8 cellular contexts compared by ENCODE assay signal in genomic region chr20:32743237-32744112, GRCh38. TPM values are rescaled to one million over a fixed set of nuclear protein-coding genes. Genes with fewer than 3 reads are reported as not detected.
DNase-seq lines count a peak whose midpoint lies in the region; ATAC-seq, FAIRE-seq and TF ChIP-seq lines count a peak whose summit lies in the region.

TSS of gene COMMD7 (minus strand) at chr20:32743467. CDS start at chr20:32743391, 76 bp downstream.

- peak within 1 kb of the TSS; percentile 87 for H4K8ac ChIP-seq in H1 (ENCODE audit: extremely low read depth, insufficient read depth, low read length)

- H3K23ac ChIP-seq in H1 (ENCODE audit: insufficient read length) = no peak within 1 kb of the TSS

- H3K9ac ChIP-seq in H1 (replicated peaks in 1 of 4; ENCODE audit: extremely low read depth in 1 of 4, low read depth in 3 of 4, low read length in 3 of 4) = peak within 1 kb of the TSS; percentile 34 to 80 (median 48)

- H3K23me2 ChIP-seq in H1 (ENCODE audit: low read depth, low read length) = peaks cover 9% of the 10 kb centered on the region; the same call in 1 of the 2 replicates

- H2BK120ac ChIP-seq in H1 (replicated peaks; ENCODE audit: low read depth, low read length) = peak within 1 kb of the TSS; percentile 93

- H3K79me1 ChIP-seq in H1 (ENCODE audit: low read depth, low read length) = peaks cover 2% of the 10 kb centered on the region; the same call in 1 of the 2 replicates

- peak within 1 kb of the TSS; percentile 70 to 80 for H3K4me2 ChIP-seq in H1 (ENCODE audit: insufficient read depth in 1 of 2, low read depth in 2 of 2, low read length in 2 of 2)

- H4K5ac ChIP-seq in H1 (ENCODE audit: insufficient read length, low read depth, low read length) = peak within 1 kb of the TSS; percentile 84

- H3K79me2 ChIP-seq in H1 (ENCODE audit: control insufficient read depth in 1 of 2, insufficient read depth in 2 of 2, low read length in 2 of 2) = peaks cover 12 to 57% of the 10 kb centered on the region in 2 experiments

- ATAC-seq in HG02798 (IDR thresholded peaks at IDR 0.05; ENCODE audit: poor library complexity, unreplicated experiment) = peak; percentile 72
- no peak for ATAC-seq in HG02970 (IDR thresholded peaks at IDR 0.05; ENCODE audit: low FRiP score, unreplicated experiment)

- H3K9me3 ChIP-seq in H1 (ENCODE audit: insufficient read depth in 2 of 2, low read depth in 1 of 2, low read length in 1 of 2) = no peaks in the 10 kb centered on the region
- no peaks in the 10 kb centered on the region for H3K9me3 ChIP-seq in mesodermal cell (ENCODE audit: control insufficient read depth, low read length)

- H2AK5ac ChIP-seq in H1 (ENCODE audit: low read depth, low read length) = 0 out of 2 replicates have a peak within 1 kb of the TSS, but pooled peaks have one; percentile 68

- peak within 1 kb of the TSS; percentile 71; the same call in 1 of the 2 replicates for H2BK5ac ChIP-seq in H1 (ENCODE audit: low read depth, low read length)

- peaks cover 0 to 4% of the 10 kb centered on the region in 2 experiments for H4K20me1 ChIP-seq in H1 (replicated peaks in 1 of 2; ENCODE audit: control insufficient read depth in 1 of 2, insufficient read depth in 2 of 2, low read length in 2 of 2)

- H3K36me3 ChIP-seq in H1 (ENCODE audit: control insufficient read depth in 2 of 4, insufficient read depth in 4 of 4, low read length in 3 of 4) (0 out of 8 replicates have a peak, but pooled peaks cover 0 to 3% (median 0%) of the 10 kb centered on the region in 4 experiments), mesodermal cell (ENCODE audit: control insufficient read depth, insufficient read depth, low read length) (no peaks in the 10 kb centered on the region)

- no peak for FAIRE-seq in H1 (lab: Jason Lieb, UNC)

- H4K91ac ChIP-seq in H1 (replicated peaks; ENCODE audit: insufficient read length, low read length) = peak within 1 kb of the TSS; percentile 96

- H3K18ac ChIP-seq in H1 (ENCODE audit: extremely low read depth, low read length) = peak within 1 kb of the TSS; percentile 89

- 3% methylated on average over 37 of the region's 64 CpGs; no CpG with 5 or more reads in 1 of the 2 experiments for WGBS in H1 (ENCODE audit: extremely low coverage in 1 of 2, insufficient coverage in 1 of 2, insufficient read length in 1 of 2, insufficient replicate concordance in 2 of 2, low coverage in 1 of 2, low lambda C conversion rate in 2 of 2, missing lambda C conversion rate in 1 of 2), 2 experiments
- 1 to 4% methylated on average over 44 to 63 of the region's 64 CpGs for WGBS in mesodermal cell (ENCODE audit: insufficient coverage in 2 of 2), 2 experiments

- peak within 1 kb of the TSS; percentile 62 for H3K14ac ChIP-seq in H1 (ENCODE audit: insufficient read length)

- no peak for TF ChIP-seq CTCF in H1 (IDR thresholded peaks at IDR 0.05; ENCODE audit: control extremely low read depth in 1 of 3, insufficient read depth in 1 of 3, low read depth in 1 of 3, low read length in 3 of 3)

- H2BK15ac ChIP-seq in H1 (ENCODE audit: low read length) = peak within 1 kb of the TSS; percentile 76; the same call in 1 of the 2 replicates

- DNase-seq in NCI-H748 treated with DMSO at 0.1 percent for 48 hours (lab: John Stamatoyannopoulos, UW) (peak; percentile 36), H1 (ENCODE audit: low read depth in 1 of 2, low spot score in 2 of 2) (peak in 1 of 2 experiments; percentile 80)
- peak; percentile 83 for DNase-seq in activated CD8-positive, alpha-beta memory T cell treated with anti-CD3 and anti-CD28 coated beads for 24 hours
- DNase-seq in stimulated activated CD8-positive, alpha-beta memory T cell treated with anti-CD3 and anti-CD28 coated beads, Interleukin-2, amount 100 ng/mL, for 48 hours (ENCODE audit: low read depth in 2 of 2) = peak; percentile 55 to 62

- POLR2A ChIA-PET in H1 (lab: Charles Lee; ENCODE audit: partially characterized antibody) = interaction anchor here (0.9 to 13.4 kb wide), 10 partner anchors 10 to 68 kb away, joined by 3 to 239 read pairs (median 7); partner anchors contain the start of gene DNMT3B

- H3K27ac ChIP-seq in H1 (ENCODE audit: low read depth, low read length) (no peak within 1 kb of the TSS), mesodermal cell (ENCODE audit: low read depth, low read length, severe bottlenecking) (peak within 1 kb of the TSS; percentile 10)

- peak within 1 kb of the TSS; percentile 59 to 84 (median 72) for H3K4me3 ChIP-seq in H1 (ENCODE audit: extremely low read depth in 1 of 4, insufficient read depth in 2 of 4, low read depth in 3 of 4, low read length in 4 of 4)
- peak within 1 kb of the TSS; percentile 66 for H3K4me3 ChIP-seq in mesodermal cell (ENCODE audit: extremely low read depth, insufficient read depth, low read length, poor library complexity, severe bottlenecking)

- peak within 1 kb of the TSS; percentile 68; the same call in 1 of the 2 replicates for H2BK12ac ChIP-seq in H1 (ENCODE audit: low read depth, low read length)

- TF ChIP-seq RAD21 in H1 (IDR thresholded peaks at IDR 0.05 in 1 of 2, conservative IDR thresholded peaks at IDR 0.05 in 1 of 2; ENCODE audit: low read depth in 2 of 2, low read length in 2 of 2) = no peak

- H2BK20ac ChIP-seq in H1 (ENCODE audit: low read length) = peak within 1 kb of the TSS; percentile 56

- peak within 1 kb of the TSS; percentile 95 for H3K4ac ChIP-seq in H1 (replicated peaks; ENCODE audit: insufficient read length, low read depth, low read length)

- H2AFZ ChIP-seq in H1 (ENCODE audit: low read length) = no peak within 1 kb of the TSS

- H3K27me3 ChIP-seq in H1 (replicated peaks in 1 of 4; ENCODE audit: control insufficient read depth in 3 of 4, extremely low read depth in 1 of 4, insufficient read depth in 3 of 4, low read length in 3 of 4) = no peaks in the 10 kb centered on the region

- peak; percentile 31 for TF ChIP-seq POLR2A in GM10847 (IDR thresholded peaks at IDR 0.05; ENCODE audit: extremely low read depth, insufficient read length)
- peak in 1 of 2 experiments; percentile 49; a peak in 1 of 3 replicates for TF ChIP-seq POLR2A in H1 (IDR thresholded peaks at IDR 0.05; ENCODE audit: control extremely low read depth in 1 of 2, low read depth in 2 of 2, low read length in 2 of 2)

- H3K56ac ChIP-seq in H1 (replicated peaks; ENCODE audit: insufficient read length, low read depth, low read length) = peak within 1 kb of the TSS; percentile 81

- peak in 1 of 2 experiments; percentile 24; a peak in 1 of 3 replicates for TF ChIP-seq EP300 in H1 (IDR thresholded peaks at IDR 0.05; ENCODE audit: borderline replicate concordance in 1 of 2, low read depth in 2 of 2, low read length in 2 of 2)

- peaks cover 5 to 14% (median 9%) of the 10 kb centered on the region in 4 experiments; a peak in 6 of 7 replicates for H3K4me1 ChIP-seq in H1 (replicated peaks in 1 of 4; ENCODE audit: control insufficient read depth in 3 of 4, insufficient read depth in 4 of 4, low read length in 3 of 4)
- H3K4me1 ChIP-seq in mesodermal cell (ENCODE audit: control insufficient read depth, insufficient read depth, low read length, poor library complexity, severe bottlenecking) = peaks cover 5% of the 10 kb centered on the region

- CTCF ChIA-PET in H1 (lab: Charles Lee; ENCODE audit: partially characterized antibody) = interaction anchor here (0.8 to 11.0 kb wide), 11 partner anchors 7 to 76 kb away, joined by 3 to 78 read pairs (median 7); partner anchors contain the start of genes C20orf203 and DNMT3B

TF ChIP-seq in H1, 55 proteins besides CTCF, POLR2A, EP300 and RAD21:
- TF ChIP-seq SIN3A (conservative IDR thresholded peaks at IDR 0.05 in 1 of 2, IDR thresholded peaks at IDR 0.05 in 1 of 2; ENCODE audit: low read depth in 1 of 2, low read length in 2 of 2) (peak in 1 of 2 experiments; percentile 31; a peak in 2 of 4 replicates), CBX8 (IDR thresholded peaks at IDR 0.05; ENCODE audit: borderline replicate concordance, low read depth, low read length) (no peak), ASH2L (IDR thresholded peaks at IDR 0.05; ENCODE audit: low read length) (no peak), TAF1 (IDR thresholded peaks at IDR 0.05; ENCODE audit: low read depth, low read length) (peak; percentile 37; the same call in 1 of the 2 replicates), SIRT6 (IDR thresholded peaks at IDR 0.05; ENCODE audit: low read length) (no peak), KDM1A (IDR thresholded peaks at IDR 0.05; ENCODE audit: borderline replicate concordance, low read length) (0 out of 2 replicates have a peak, but pooled peaks have one; percentile 14), BACH1 (IDR thresholded peaks at IDR 0.05; ENCODE audit: low read length) (peak; percentile 74), JUN (IDR thresholded peaks at IDR 0.05; ENCODE audit: low read depth, low read length) (no peak), POLR2AphosphoS5 (IDR thresholded peaks at IDR 0.05; ENCODE audit: low read depth, low read length) (peak; percentile 55; the same call in 1 of the 2 replicates), YY1 (IDR thresholded peaks at IDR 0.05; ENCODE audit: low read depth, low read length) (0 out of 2 replicates have a peak, but pooled peaks have one; percentile 6), HDAC2 (IDR thresholded peaks at IDR 0.05; ENCODE audit: borderline replicate concordance in 1 of 2, low read depth in 2 of 2, low read length in 2 of 2) (peak in 1 of 2 experiments; percentile 24; a peak in 1 of 4 replicates), TBP (IDR thresholded peaks at IDR 0.05; ENCODE audit: low read depth, low read length) (peak; percentile 45; the same call in 1 of the 2 replicates), PHF8 (conservative IDR thresholded peaks at IDR 0.05; ENCODE audit: low read depth, low read length) (0 out of 2 replicates have a peak, but pooled peaks have one; percentile 19)
TF ChIP-seq in H1: peak in this region for 9.

RNA-seq across cellular contexts. Expression of gene COMMD7, which starts in this region (rescaled TPM):
- 48.8 and 48.9 TPM in 2 replicates for total RNA-seq in H1 (2021; fragmentation: NEBNext Ultra II Directional; extraction: Animal tissue kit (Norgen Biotek cat#: 25700))
- polyA plus RNA-seq in H1 (2011; rRNA removed) = 39.4 and 39.8 TPM in 2 replicates
- polyA plus RNA-seq in H1 (2011; cell fraction: cytosol; rRNA removed) = 41.8 TPM
- 37.4 TPM for polyA plus RNA-seq in H1 (2011; cell fraction: nucleus; rRNA removed)
- polyA plus RNA-seq in H1 (2012, experiment 1 of 2) = 37.7 to 43.8 TPM (median 39.0 TPM) in 4 replicates
- polyA plus RNA-seq in H1 (2012, experiment 2 of 2) = 51.1 TPM
- polyA plus RNA-seq in H1 (2013, experiment 1 of 2) = 50.4 TPM
- polyA plus RNA-seq in H1 (2013, experiment 2 of 2) = 48.5 TPM
- polyA minus RNA-seq in H1 (2011; rRNA and poly(A)+ RNA removed) = 26.8 and 28.1 TPM in 2 replicates
- 16.2 TPM for polyA minus RNA-seq in H1 (2011; cell fraction: cytosol; rRNA and poly(A)+ RNA removed)
- 27.2 TPM for polyA minus RNA-seq in H1 (2011; cell fraction: nucleus; rRNA and poly(A)+ RNA removed)
- 50.2 TPM for polyA plus RNA-seq in mesodermal cell (2013, experiment 1 of 2)
- 50.0 TPM for polyA plus RNA-seq in mesodermal cell (2013, experiment 2 of 2)
